1 cellular context compared by ENCODE assay signal in the genomic region with DNA sequence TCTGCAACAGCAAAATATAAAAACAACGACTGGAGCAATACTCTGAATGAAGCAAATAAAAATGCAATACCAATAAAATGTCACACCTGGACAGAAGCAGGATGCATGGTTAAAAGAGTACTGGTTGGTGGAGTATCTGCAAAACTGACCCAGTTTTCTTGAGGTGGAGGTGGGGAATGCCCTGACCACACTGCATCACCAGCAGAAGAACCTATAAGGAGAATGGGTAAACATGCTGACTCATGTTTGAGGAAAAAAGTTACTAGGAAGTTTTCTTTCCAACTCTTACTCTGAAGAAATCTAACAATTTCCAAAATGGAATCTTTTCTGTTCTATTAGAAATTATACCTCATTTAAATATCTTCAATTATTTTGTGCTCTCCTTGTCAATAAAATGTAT.
TF ChIP-seq lines count a peak whose summit lies in the region.

No MANE protein-coding gene starts in this region.

TF ChIP-seq in SK-N-SH treated with all-trans-retinoic acid at 6 μM for 48 hours, 23 proteins besides CTCF, POLR2A, EP300 and RAD21 (continued from another document):
- TF ChIP-seq, protein P1, sequence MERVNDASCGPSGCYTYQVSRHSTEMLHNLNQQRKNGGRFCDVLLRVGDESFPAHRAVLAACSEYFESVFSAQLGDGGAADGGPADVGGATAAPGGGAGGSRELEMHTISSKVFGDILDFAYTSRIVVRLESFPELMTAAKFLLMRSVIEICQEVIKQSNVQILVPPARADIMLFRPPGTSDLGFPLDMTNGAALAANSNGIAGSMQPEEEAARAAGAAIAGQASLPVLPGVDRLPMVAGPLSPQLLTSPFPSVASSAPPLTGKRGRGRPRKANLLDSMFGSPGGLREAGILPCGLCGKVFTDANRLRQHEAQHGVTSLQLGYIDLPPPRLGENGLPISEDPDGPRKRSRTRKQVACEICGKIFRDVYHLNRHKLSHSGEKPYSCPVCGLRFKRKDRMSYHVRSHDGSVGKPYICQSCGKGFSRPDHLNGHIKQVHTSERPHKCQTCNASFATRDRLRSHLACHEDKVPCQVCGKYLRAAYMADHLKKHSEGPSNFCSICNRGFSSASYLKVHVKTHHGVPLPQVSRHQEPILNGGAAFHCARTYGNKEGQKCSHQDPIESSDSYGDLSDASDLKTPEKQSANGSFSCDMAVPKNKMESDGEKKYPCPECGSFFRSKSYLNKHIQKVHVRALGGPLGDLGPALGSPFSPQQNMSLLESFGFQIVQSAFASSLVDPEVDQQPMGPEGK (CRISPR knock-in tag; IDR thresholded peaks at IDR 0.05; ENCODE audit: borderline replicate concordance) = no peak
- TF ChIP-seq ZFP30 (CRISPR knock-in tag; IDR thresholded peaks at IDR 0.05) = no peak
- TF ChIP-seq, protein P2, sequence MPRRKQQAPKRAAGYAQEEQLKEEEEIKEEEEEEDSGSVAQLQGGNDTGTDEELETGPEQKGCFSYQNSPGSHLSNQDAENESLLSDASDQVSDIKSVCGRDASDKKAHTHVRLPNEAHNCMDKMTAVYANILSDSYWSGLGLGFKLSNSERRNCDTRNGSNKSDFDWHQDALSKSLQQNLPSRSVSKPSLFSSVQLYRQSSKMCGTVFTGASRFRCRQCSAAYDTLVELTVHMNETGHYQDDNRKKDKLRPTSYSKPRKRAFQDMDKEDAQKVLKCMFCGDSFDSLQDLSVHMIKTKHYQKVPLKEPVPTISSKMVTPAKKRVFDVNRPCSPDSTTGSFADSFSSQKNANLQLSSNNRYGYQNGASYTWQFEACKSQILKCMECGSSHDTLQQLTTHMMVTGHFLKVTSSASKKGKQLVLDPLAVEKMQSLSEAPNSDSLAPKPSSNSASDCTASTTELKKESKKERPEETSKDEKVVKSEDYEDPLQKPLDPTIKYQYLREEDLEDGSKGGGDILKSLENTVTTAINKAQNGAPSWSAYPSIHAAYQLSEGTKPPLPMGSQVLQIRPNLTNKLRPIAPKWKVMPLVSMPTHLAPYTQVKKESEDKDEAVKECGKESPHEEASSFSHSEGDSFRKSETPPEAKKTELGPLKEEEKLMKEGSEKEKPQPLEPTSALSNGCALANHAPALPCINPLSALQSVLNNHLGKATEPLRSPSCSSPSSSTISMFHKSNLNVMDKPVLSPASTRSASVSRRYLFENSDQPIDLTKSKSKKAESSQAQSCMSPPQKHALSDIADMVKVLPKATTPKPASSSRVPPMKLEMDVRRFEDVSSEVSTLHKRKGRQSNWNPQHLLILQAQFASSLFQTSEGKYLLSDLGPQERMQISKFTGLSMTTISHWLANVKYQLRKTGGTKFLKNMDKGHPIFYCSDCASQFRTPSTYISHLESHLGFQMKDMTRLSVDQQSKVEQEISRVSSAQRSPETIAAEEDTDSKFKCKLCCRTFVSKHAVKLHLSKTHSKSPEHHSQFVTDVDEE (CRISPR knock-in tag; IDR thresholded peaks at IDR 0.05) = no peak
